ENCODE assay signal across 31 cellular contexts in the genomic region with DNA sequence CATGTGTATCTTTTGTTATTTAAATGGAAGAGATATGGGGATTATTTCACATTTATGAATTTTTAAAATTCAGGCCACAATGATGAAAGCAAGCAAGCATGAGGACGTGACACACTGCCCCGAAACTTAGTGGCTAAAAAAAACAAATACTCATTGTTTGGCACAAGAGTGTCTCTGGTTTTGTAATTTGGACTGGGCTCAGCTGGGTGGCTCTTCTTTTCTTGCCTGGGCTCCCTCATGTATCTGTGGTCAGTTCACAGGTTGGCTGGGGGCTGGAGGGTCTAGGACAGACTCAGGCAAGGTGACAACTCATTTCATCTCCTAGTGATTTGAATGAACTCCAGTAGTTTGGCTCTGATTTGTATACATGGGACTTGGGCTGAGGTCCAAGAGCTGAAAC.
"Had no signal": no experiment of that assay in that cellular context is flagged by ENCODE, and none has a peak within 500 bp of the region (broad histone marks: within the 10 kb centered on the region; RNA-seq: fewer than 3 reads in every experiment).

No MANE protein-coding gene starts in this region.

- H3K4me1 Mint-ChIP-seq: natural killer cell; neural progenitor cell; stimulated activated memory B cell treated with anti-CD40 and anti-IgM and Interleukin-4, amounts not matched to agents 10 μg/mL and 1 μg/mL and 100 μg/mL, for 72 hours; stimulated activated naive CD8-positive, alpha-beta T cell treated with anti-CD3 and anti-CD28 coated beads, Interleukin-15, amount 100 ng/mL, for 72 hours had no signal

- H3K4me2 ChIP-seq: neural progenitor cell, smooth muscle cell had no signal

- H3K9ac ChIP-seq: neural progenitor cell, parathyroid adenoma had no signal

- H3K27ac ChIP-seq: neural progenitor cell, ovary, parathyroid adenoma, psoas muscle, skin epidermis, spleen, suprapubic skin, testis, tibial artery, transverse colon, upper lobe of right lung, uterus had no signal

- H3K4me3 Mint-ChIP-seq: natural killer cell; nephron; neural progenitor cell; stimulated activated memory B cell treated with anti-CD40 and anti-IgM and Interleukin-4, amounts not matched to agents 10 μg/mL and 1 μg/mL and 100 μg/mL, for 72 hours; stimulated activated naive CD8-positive, alpha-beta T cell treated with anti-CD3 and anti-CD28 coated beads, Interleukin-15, amount 100 ng/mL, for 72 hours; type B pancreatic cell had no signal

- H3K79me2 ChIP-seq: parathyroid adenoma had no signal

- H3K9me3 ChIP-seq: ovary, psoas muscle, suprapubic skin, testis, transverse colon, upper lobe of right lung, uterus had no signal

- H3K4me3 ChIP-seq: neural progenitor cell, ovary, psoas muscle, skin epidermis, smooth muscle cell, spleen, suprapubic skin, testis, tibial artery, transverse colon, upper lobe of right lung, uterus had no signal

- H3K27me3 Mint-ChIP-seq: progenitor cell of endocrine pancreas; stimulated activated naive CD8-positive, alpha-beta T cell treated with anti-CD3 and anti-CD28 coated beads, Interleukin-15, amount 100 ng/mL, for 72 hours; type B pancreatic cell had no signal

- H3K36me3 ChIP-seq: neural progenitor cell, ovary, spleen, suprapubic skin, tibial artery, transverse colon, upper lobe of right lung, uterus had no signal

- ATAC-seq: natural killer cell; psoas muscle; right cardiac atrium; sciatic nerve; stimulated activated memory B cell treated with anti-CD40 and anti-IgM and Interleukin-4, amounts not matched to agents 10 μg/mL and 1 μg/mL and 100 μg/mL, for 72 hours; stimulated activated naive CD8-positive, alpha-beta T cell treated with anti-CD3 and anti-CD28 coated beads, Interleukin-15, amount 100 ng/mL, for 72 hours; stimulated activated naive CD8-positive, alpha-beta T cell treated with anti-CD3 and anti-CD28 coated beads, Interleukin-15, Interleukin-2, amounts not matched to agents 100 U/mL and 50 U/mL, for 24 hours; upper lobe of right lung had no signal

- H3K27ac Mint-ChIP-seq: natural killer cell; nephron; neural progenitor cell; progenitor cell of endocrine pancreas; stimulated activated memory B cell treated with anti-CD40 and anti-IgM and Interleukin-4, amounts not matched to agents 10 μg/mL and 1 μg/mL and 100 μg/mL, for 72 hours; stimulated activated naive CD8-positive, alpha-beta T cell treated with anti-CD3 and anti-CD28 coated beads, Interleukin-15, amount 100 ng/mL, for 72 hours; type B pancreatic cell had no signal

- H3K36me3 Mint-ChIP-seq: natural killer cell; neural progenitor cell; stimulated activated memory B cell treated with anti-CD40 and anti-IgM and Interleukin-4, amounts not matched to agents 10 μg/mL and 1 μg/mL and 100 μg/mL, for 72 hours; type B pancreatic cell had no signal

- H3K4me1 ChIP-seq: neural progenitor cell, parathyroid adenoma, psoas muscle, spleen, suprapubic skin, testis, tibial artery, transverse colon, upper lobe of right lung, uterus had no signal

- H2AFZ ChIP-seq: neural progenitor cell, parathyroid adenoma had no signal

- DNase-seq: natural killer cell; occipital lobe; ovary; posterior cingulate gyrus; psoas muscle; right cardiac atrium; spleen; stimulated activated CD4-positive, alpha-beta T cell treated with anti-CD3 and anti-CD28 coated beads, Interleukin-12 subunit alpha, Interleukin-12 subunit beta, amount 100 ng/mL, for 4 hours; stimulated activated CD4-positive, alpha-beta T cell treated with anti-CD3 and anti-CD28 coated beads, Interleukin-1b, Interleukin-23, amount 100 ng/mL, for 48 hours; stimulated activated CD4-positive, alpha-beta T cell treated with anti-CD3 and anti-CD28 coated beads, Interleukin-4, amount 100 ng/mL, for 1 hour; stimulated activated CD4-positive, alpha-beta T cell treated with anti-CD3 and anti-CD28 coated beads, Interleukin-4, amount 100 ng/mL, for 4 hours; stimulated activated CD8-positive, alpha-beta memory T cell treated with anti-CD3 and anti-CD28 coated beads, Interleukin-4, amount 100 ng/mL, for 48 hours; stimulated activated naive CD4-positive, alpha-beta T cell; stimulated activated naive CD8-positive, alpha-beta T cell treated with anti-CD3 and anti-CD28 coated beads, Interleukin-15, amount 100 ng/mL, for 72 hours; stimulated activated naive CD8-positive, alpha-beta T cell treated with anti-CD3 and anti-CD28 coated beads, Interleukin-15, Interleukin-2, amounts not matched to agents 100 U/mL and 50 U/mL, for 24 hours; substantia nigra; testis; tibial artery; transverse colon; upper lobe of right lung; uterus had no signal

- H3K9me3 Mint-ChIP-seq: natural killer cell, type B pancreatic cell had no signal

- H3K27me3 ChIP-seq: neural progenitor cell, ovary, spleen, suprapubic skin, testis, tibial artery, transverse colon, upper lobe of right lung, uterus had no signal
